1 cellular context compared by ENCODE assay signal in genomic region chr13:90576067-90576466, GRCh38.
TF ChIP-seq lines count a peak whose summit lies in the region.

No MANE protein-coding gene starts in this region.

TF ChIP-seq in K562, 482 proteins besides CTCF, POLR2A, EP300 and RAD21 (continued from another document):
- TF ChIP-seq ZBTB11 (CRISPR knock-in tag; IDR thresholded peaks at IDR 0.05), result no peak
- TF ChIP-seq ATF6 (CRISPR knock-in tag; IDR thresholded peaks at IDR 0.05), result no peak
- peak; percentile 41; the same call in 1 of the 2 replicates for TF ChIP-seq ZNF277 (CRISPR knock-in tag; IDR thresholded peaks at IDR 0.05; ENCODE audit: borderline replicate concordance)
- TF ChIP-seq TBL1XR1 (IDR thresholded peaks at IDR 0.05; ENCODE audit: low read length in 2 of 2), result peak in 1 of 2 experiments; percentile 27; a peak in 1 of 4 replicates
